Comparison of ENCODE assay signal across 1 cellular context in the genomic region with DNA sequence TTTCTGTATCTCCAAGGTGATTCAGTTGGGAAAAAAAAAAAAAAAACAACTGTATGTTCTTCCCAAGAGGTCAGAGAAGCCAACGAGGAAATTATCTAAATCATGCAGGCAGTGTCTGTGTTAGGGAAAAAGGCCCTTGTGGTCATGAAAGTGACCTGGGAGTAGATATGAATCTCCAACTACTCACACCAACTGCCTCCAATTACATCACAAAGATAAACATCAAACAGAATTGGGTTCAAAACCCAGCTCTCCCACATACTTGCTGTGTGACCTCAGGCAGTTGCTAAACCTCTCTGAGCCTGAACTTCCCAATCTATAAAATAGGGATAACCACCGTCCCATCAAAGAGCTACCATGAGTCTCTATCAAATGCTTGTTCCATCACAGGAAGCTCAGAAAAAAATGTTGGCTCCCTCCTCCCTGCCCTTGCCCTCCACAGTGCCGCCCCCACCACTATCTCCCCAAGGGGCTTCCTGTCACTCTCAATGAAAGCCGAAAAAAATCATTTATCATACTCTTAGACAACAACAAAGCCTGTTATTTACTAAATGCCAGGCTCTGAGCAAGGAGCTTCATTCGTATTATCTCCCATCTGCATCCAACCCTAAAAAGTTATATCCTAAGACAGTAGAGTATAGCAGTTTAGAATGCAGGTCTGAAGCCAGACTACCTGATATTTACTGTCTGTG.
TF ChIP-seq lines count a peak whose summit lies in the region.

No MANE protein-coding gene starts in this region.

TF ChIP-seq in K562, 482 proteins besides CTCF, POLR2A, EP300 and RAD21 (continued from another document):
- TF ChIP-seq, protein P1, sequence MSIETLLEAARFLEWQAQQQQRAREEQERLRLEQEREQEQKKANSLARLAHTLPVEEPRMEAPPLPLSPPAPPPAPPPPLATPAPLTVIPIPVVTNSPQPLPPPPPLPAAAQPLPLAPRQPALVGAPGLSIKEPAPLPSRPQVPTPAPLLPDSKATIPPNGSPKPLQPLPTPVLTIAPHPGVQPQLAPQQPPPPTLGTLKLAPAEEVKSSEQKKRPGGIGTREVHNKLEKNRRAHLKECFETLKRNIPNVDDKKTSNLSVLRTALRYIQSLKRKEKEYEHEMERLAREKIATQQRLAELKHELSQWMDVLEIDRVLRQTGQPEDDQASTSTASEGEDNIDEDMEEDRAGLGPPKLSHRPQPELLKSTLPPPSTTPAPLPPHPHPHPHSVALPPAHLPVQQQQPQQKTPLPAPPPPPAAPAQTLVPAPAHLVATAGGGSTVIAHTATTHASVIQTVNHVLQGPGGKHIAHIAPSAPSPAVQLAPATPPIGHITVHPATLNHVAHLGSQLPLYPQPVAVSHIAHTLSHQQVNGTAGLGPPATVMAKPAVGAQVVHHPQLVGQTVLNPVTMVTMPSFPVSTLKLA (conservative IDR thresholded peaks at IDR 0.05), result no peak
- TF ChIP-seq HNRNPUL1 (IDR thresholded peaks at IDR 0.05; ENCODE audit: low read length) (no peak), PRMT5 (CRISPR knock-in tag; IDR thresholded peaks at IDR 0.05) (no peak), GABPB1 (CRISPR knock-in tag; IDR thresholded peaks at IDR 0.05) (no peak), EWSR1 (IDR thresholded peaks at IDR 0.05; ENCODE audit: borderline replicate concordance, low read depth, partially characterized antibody) (no peak), ZNF324 (CRISPR knock-in tag; IDR thresholded peaks at IDR 0.05) (no peak), JUN (IDR thresholded peaks at IDR 0.05; ENCODE audit: borderline replicate concordance, low read depth, low read length) (no peak), JUN (CRISPR knock-in tag; IDR thresholded peaks at IDR 0.05; ENCODE audit: borderline replicate concordance) (no peak), HIVEP1 (CRISPR knock-in tag; IDR thresholded peaks at IDR 0.05) (no peak), ZZZ3 (IDR thresholded peaks at IDR 0.05) (no peak), MEF2D (tag; conservative IDR thresholded peaks at IDR 0.05; ENCODE audit: low read depth) (no peak), XRCC5 (IDR thresholded peaks at IDR 0.05; ENCODE audit: low read depth, low read length) (no peak), TARDBP (IDR thresholded peaks at IDR 0.05) (no peak), SAP30 (IDR thresholded peaks at IDR 0.05; ENCODE audit: borderline replicate concordance, insufficient read depth, low read depth, low read length, poor library complexity, severe bottlenecking) (no peak), TCFL5 (CRISPR knock-in tag; conservative IDR thresholded peaks at IDR 0.05) (no peak), IFI16 (CRISPR knock-in tag; IDR thresholded peaks at IDR 0.05) (no peak), TFAM (CRISPR knock-in tag; conservative IDR thresholded peaks at IDR 0.05) (no peak), MTA3 (IDR thresholded peaks at IDR 0.05; ENCODE audit: borderline replicate concordance) (0 out of 2 replicates have a peak, but pooled peaks have one; percentile 47), STAG1 (CRISPR knock-in tag; IDR thresholded peaks at IDR 0.05; ENCODE audit: borderline replicate concordance) (no peak), ARID1B (IDR thresholded peaks at IDR 0.05) (peak; percentile 81)
- TF ChIP-seq, protein P2, sequence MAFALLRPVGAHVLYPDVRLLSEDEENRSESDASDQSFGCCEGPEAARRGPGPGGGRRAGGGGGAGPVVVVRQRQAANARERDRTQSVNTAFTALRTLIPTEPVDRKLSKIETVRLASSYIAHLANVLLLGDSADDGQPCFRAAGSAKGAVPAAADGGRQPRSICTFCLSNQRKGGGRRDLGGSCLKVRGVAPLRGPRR (CRISPR knock-in tag; IDR thresholded peaks at IDR 0.05), result no peak
- TF ChIP-seq, protein P3, sequence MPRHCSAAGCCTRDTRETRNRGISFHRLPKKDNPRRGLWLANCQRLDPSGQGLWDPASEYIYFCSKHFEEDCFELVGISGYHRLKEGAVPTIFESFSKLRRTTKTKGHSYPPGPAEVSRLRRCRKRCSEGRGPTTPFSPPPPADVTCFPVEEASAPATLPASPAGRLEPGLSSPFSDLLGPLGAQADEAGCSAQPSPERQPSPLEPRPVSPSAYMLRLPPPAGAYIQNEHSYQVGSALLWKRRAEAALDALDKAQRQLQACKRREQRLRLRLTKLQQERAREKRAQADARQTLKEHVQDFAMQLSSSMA (CRISPR knock-in tag; IDR thresholded peaks at IDR 0.05), result no peak
- TF ChIP-seq, protein P4, sequence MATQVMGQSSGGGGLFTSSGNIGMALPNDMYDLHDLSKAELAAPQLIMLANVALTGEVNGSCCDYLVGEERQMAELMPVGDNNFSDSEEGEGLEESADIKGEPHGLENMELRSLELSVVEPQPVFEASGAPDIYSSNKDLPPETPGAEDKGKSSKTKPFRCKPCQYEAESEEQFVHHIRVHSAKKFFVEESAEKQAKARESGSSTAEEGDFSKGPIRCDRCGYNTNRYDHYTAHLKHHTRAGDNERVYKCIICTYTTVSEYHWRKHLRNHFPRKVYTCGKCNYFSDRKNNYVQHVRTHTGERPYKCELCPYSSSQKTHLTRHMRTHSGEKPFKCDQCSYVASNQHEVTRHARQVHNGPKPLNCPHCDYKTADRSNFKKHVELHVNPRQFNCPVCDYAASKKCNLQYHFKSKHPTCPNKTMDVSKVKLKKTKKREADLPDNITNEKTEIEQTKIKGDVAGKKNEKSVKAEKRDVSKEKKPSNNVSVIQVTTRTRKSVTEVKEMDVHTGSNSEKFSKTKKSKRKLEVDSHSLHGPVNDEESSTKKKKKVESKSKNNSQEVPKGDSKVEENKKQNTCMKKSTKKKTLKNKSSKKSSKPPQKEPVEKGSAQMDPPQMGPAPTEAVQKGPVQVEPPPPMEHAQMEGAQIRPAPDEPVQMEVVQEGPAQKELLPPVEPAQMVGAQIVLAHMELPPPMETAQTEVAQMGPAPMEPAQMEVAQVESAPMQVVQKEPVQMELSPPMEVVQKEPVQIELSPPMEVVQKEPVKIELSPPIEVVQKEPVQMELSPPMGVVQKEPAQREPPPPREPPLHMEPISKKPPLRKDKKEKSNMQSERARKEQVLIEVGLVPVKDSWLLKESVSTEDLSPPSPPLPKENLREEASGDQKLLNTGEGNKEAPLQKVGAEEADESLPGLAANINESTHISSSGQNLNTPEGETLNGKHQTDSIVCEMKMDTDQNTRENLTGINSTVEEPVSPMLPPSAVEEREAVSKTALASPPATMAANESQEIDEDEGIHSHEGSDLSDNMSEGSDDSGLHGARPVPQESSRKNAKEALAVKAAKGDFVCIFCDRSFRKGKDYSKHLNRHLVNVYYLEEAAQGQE (CRISPR knock-in tag; IDR thresholded peaks at IDR 0.05; ENCODE audit: low read depth), result no peak
